ENCODE assay signal across 9 cellular contexts in the genomic region with DNA sequence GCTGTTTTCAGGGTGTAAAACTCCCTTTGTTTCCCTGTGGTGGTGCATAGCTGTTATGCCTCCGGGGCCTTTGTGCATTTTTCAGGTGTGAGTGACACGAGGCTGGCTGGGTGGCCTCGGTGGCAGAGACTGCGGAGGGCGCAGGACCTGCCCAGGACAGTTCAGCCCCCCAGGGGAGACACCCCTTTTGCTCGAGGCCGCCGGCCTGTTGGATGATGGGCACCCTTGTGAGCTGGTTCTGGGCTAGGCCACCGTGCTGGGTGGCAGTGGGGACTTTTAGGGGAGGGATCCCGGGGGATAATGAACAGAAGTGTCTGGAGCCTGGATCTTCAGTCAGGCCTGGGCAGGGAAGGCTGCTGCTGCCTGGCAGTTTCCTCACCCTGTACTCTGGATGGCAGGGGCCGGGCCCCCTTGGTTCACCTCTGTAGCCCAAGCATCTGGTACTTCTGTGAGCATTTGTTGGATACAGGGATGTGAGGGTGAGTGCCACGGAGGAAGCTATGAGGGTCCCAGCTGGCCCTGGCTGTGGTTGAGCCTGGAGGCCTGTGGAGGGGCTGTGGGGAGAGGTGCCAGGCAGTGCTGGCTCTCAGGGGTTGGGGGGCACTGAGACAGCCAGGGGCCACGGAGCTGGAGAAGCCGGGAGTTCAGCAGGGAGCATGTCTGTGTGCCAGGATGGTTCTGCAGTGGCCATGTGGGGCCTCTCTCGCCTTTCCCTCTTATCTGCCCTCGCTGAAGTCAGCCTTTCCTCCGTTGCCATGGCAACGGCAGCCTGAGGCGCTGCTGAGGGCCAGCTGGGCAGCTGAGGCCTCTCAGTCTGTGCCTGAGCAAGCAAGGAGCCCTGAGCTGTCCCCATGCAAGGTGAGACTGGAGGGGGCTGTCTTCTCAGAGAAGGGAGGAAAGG. TPM values are rescaled to one million over a fixed set of nuclear protein-coding genes. Genes with fewer than 3 reads are reported as not detected.
DNase-seq lines count a peak whose midpoint lies in the region; TF ChIP-seq lines count a peak whose summit lies in the region.
"Had no signal": no experiment of that assay in that cellular context is flagged by ENCODE, and none has a peak within 500 bp of the region (broad histone marks: within the 10 kb centered on the region; RNA-seq: fewer than 3 reads in every experiment).

No MANE protein-coding gene starts in this region.

- H3K27ac ChIP-seq in AG04450 (ENCODE audit: low read depth, low read length), result no peak overlapping the region
- H3K27ac ChIP-seq: BLaER1 had no signal

- CTCF ChIA-PET in AG04450 (lab: Charles Lee), result interaction anchor here (0.6 to 7.8 kb wide), 26 partner anchors 10 to 1293 kb away, joined by 3 to 131 read pairs (median 5); a partner anchor contains a TSS

- POLR2A ChIA-PET in AG04450 (lab: Yijun Ruan, JAX), result interaction anchor here (0.8 kb wide), 1 partner anchor 14 kb away, joined by 3 read pairs; no protein-coding TSS in a partner anchor

- DNase-seq in AG04450 (ENCODE audit: low read depth, low spot score), result peak; percentile 32
- peak; percentile 13 for DNase-seq in LHCN-M2 (ENCODE audit: low read depth)
- DNase-seq in anterior cingulate cortex (lab: John Stamatoyannopoulos, UW), result peak in 50 of 58 donors; percentile 13 to 77 (median 54)
- peak; percentile 70 for DNase-seq in iris pigment epithelial cell (ENCODE audit: low read depth)
- no peak for DNase-seq in mesenteric fat pad (ENCODE audit: low spot score)
- DNase-seq in HuH-7.5 (ENCODE audit: low spot score), result no peak
- no peak for DNase-seq in activated CD4-positive, alpha-beta T cell treated with anti-CD3 and anti-CD28 coated beads for 1 hour
- no peak for DNase-seq in SW480 (ENCODE audit: low spot score)

- no peaks in the 10 kb centered on the region for H3K9me3 ChIP-seq in AG04450 (ENCODE audit: control insufficient read depth, insufficient read depth, low read length)
- H3K9me3 ChIP-seq: BLaER1 had no signal

- H3K4me3 ChIP-seq in AG04450 (ENCODE audit: low read depth, low read length), result no peak overlapping the region

- peaks cover 13% of the 10 kb centered on the region for H3K27me3 ChIP-seq in AG04450 (ENCODE audit: control insufficient read depth, insufficient read depth, low read length)
- H3K27me3 ChIP-seq: BLaER1 had no signal

- no peak for TF ChIP-seq CTCF in AG04450 (IDR thresholded peaks at IDR 0.05; ENCODE audit: low read depth, low read length)

RNA-seq across cellular contexts. Expression of a gene that starts 49.0 kb away (rescaled TPM):
- polyA plus RNA-seq in AG04450 (2011; rRNA removed), result 0.04 and 0.09 TPM in 2 replicates
- not detected in 2 replicates for polyA minus RNA-seq in AG04450 (2011; rRNA and poly(A)+ RNA removed)
- not detected in 2 replicates for total RNA-seq in LHCN-M2 (2014; rRNA removed)
- polyA plus RNA-seq in LHCN-M2 (2012), result not detected
- not detected for total RNA-seq in mesenteric fat pad

Comparison
In these comparisons a context has a peak if more than half of its experiments do, and no peak if none do; other contexts are left out.
1. DNase-seq: peak in AG04450 (single experiment), LHCN-M2 (single experiment), anterior cingulate cortex (50 of 58) and iris pigment epithelial cell (single experiment); none in mesenteric fat pad (single experiment), HuH-7.5 (single experiment), activated CD4-positive, alpha-beta T cell treated with anti-CD3 and anti-CD28 coated beads for 1 hour (single experiment) and SW480 (single experiment).